In genomic region chr19:49889687-49890348, GRCh38 we compare ENCODE assay signal across 8 cellular contexts. TPM values are rescaled to one million over a fixed set of nuclear protein-coding genes. Genes with fewer than 3 reads are reported as not detected.
DNase-seq lines count a peak whose midpoint lies in the region; ATAC-seq, FAIRE-seq and TF ChIP-seq lines count a peak whose summit lies in the region.

No MANE protein-coding gene starts in this region.

- H2AFZ ChIP-seq in keratinocyte (ENCODE audit: control insufficient read depth, low read length): peak overlapping the region; percentile 58

- H3K9me3 ChIP-seq in keratinocyte (ENCODE audit: control insufficient read depth, low read depth, low read length): no peaks in the 10 kb centered on the region

- DNase-seq in NCI-H1105 treated with DMSO at 0.1 percent for 48 hours (lab: John Stamatoyannopoulos, UW) (peak; percentile 53), NCI-H1105 (lab: John Stamatoyannopoulos, UW) (no peak), cardiac fibroblast (ENCODE audit: low read depth in 2 of 2) (peak; percentile 75 to 78), keratinocyte (ENCODE audit: low read depth, low spot score) (no peak), OCI-M2 (lab: John Stamatoyannopoulos, UW; ENCODE audit: unreplicated experiment) (no peak)
- peak; percentile 58 to 69 for DNase-seq in stimulated activated CD4-positive, alpha-beta T cell treated with anti-CD3 and anti-CD28 coated beads, Interleukin-1b, Interleukin-23, amount 100 ng/mL, for 4 hours (ENCODE audit: low read depth in 2 of 2)

- H3K36me3 ChIP-seq in keratinocyte (ENCODE audit: control insufficient read depth in 2 of 2, extremely low read depth in 1 of 2, insufficient read depth in 2 of 2, low read length in 2 of 2): peaks cover 0 to 2% of the 10 kb centered on the region in 2 experiments

- no peaks in the 10 kb centered on the region for H4K20me1 ChIP-seq in keratinocyte (ENCODE audit: control insufficient read depth, extremely low read depth, insufficient read depth, low read length)

- peak overlapping the region; percentile 58 for H3K4me2 ChIP-seq in keratinocyte (ENCODE audit: control insufficient read depth, extremely low read depth, insufficient read depth, low read depth, low read length)

- no peaks in the 10 kb centered on the region for H3K79me2 ChIP-seq in keratinocyte (ENCODE audit: control insufficient read depth, insufficient read depth, low read length)

- peak; percentile 71 for TF ChIP-seq CTCF in VCaP (conservative IDR thresholded peaks at IDR 0.05)
- TF ChIP-seq CTCF in cardiac fibroblast (IDR thresholded peaks at IDR 0.05; ENCODE audit: low read depth, low read length): peak; percentile 59
- peak; percentile 65 to 88 (median 87) for TF ChIP-seq CTCF in keratinocyte (optimal IDR thresholded peaks at IDR 0.05 in 1 of 3, IDR thresholded peaks at IDR 0.05 in 1 of 3, conservative IDR thresholded peaks at IDR 0.05 in 1 of 3; ENCODE audit: extremely low read depth in 1 of 3, insufficient read depth in 2 of 3, low read length in 3 of 3)

- dilution Hi-C loops in keratinocyte (cut with MboI; ENCODE audit: extremely low pct_ligation_motif_present, low sequenced_read_pairs): no loop called here

- H3K4me3 ChIP-seq in cardiac fibroblast (replicated peaks in 1 of 2; ENCODE audit: low read depth in 2 of 2, low read length in 2 of 2) (peak overlapping the region in 1 of 2 donors; percentile 17), keratinocyte (ENCODE audit: control insufficient read depth in 2 of 3, extremely low read depth in 1 of 3, insufficient read depth in 2 of 3, low read depth in 1 of 3, low read length in 3 of 3) (peak overlapping the region in 1 of 3 experiments; percentile 12)

- no peak overlapping the region for H3K27ac ChIP-seq in VCaP
- no peak overlapping the region for H3K27ac ChIP-seq in keratinocyte (ENCODE audit: control insufficient read depth, insufficient read depth, low read length)

- peaks cover 3% of the 10 kb centered on the region for H3K4me1 ChIP-seq in keratinocyte (ENCODE audit: control insufficient read depth, extremely low read depth, insufficient read depth, low read length)

- H3K9ac ChIP-seq in keratinocyte (ENCODE audit: control insufficient read depth, extremely low read depth, insufficient read depth, low read length): no peak overlapping the region

- H3K9me1 ChIP-seq in keratinocyte (ENCODE audit: control insufficient read depth, extremely low read depth, insufficient read depth, low read length): no peaks in the 10 kb centered on the region

- no peak for FAIRE-seq in keratinocyte (lab: Jason Lieb, UNC)

- H3K27me3 ChIP-seq in keratinocyte (ENCODE audit: control insufficient read depth, extremely low read depth, insufficient read depth, low read length): peaks cover 7% of the 10 kb centered on the region

- no peak for ATAC-seq in HG02938 (IDR thresholded peaks at IDR 0.05; ENCODE audit: unreplicated experiment)

RNA-seq across cellular contexts. Expression of gene IL4I1, which starts 6.9 kb away (rescaled TPM):
- 0.09 to 0.22 TPM (median 0.13 TPM) in 3 replicates for polyA plus RNA-seq in keratinocyte
- not detected for polyA plus RNA-seq in keratinocyte (2011; ENCODE audit: low read depth)
- not detected in 2 replicates for polyA plus RNA-seq in keratinocyte (2011; cell fraction: cytosol; rRNA removed)
- polyA plus RNA-seq in keratinocyte (2011; cell fraction: nucleus; rRNA removed): not detected in 2 replicates
- polyA plus RNA-seq in keratinocyte (2012; ENCODE audit: low replicate concordance): 0.31 TPM in 1 of 2 replicates, not detected in the other
- not detected in 3 replicates for polyA minus RNA-seq in keratinocyte
- polyA minus RNA-seq in keratinocyte (2011; cell fraction: cytosol; rRNA and poly(A)+ RNA removed): not detected
- polyA minus RNA-seq in keratinocyte (2011; cell fraction: nucleus; rRNA and poly(A)+ RNA removed): not detected in 2 replicates

RNA-seq across cellular contexts. Expression of gene TBC1D17, which starts 12.3 kb away (rescaled TPM):
- polyA plus RNA-seq in keratinocyte: 9.0 to 25.6 TPM (median 9.4 TPM) in 3 replicates
- polyA plus RNA-seq in keratinocyte (2011; ENCODE audit: low read depth): 5.1 TPM
- 15.5 and 20.2 TPM in 2 replicates for polyA plus RNA-seq in keratinocyte (2011; cell fraction: cytosol; rRNA removed)
- polyA plus RNA-seq in keratinocyte (2011; cell fraction: nucleus; rRNA removed): 19.6 and 29.7 TPM in 2 replicates
- 22.6 and 24.6 TPM in 2 replicates for polyA plus RNA-seq in keratinocyte (2012; ENCODE audit: low replicate concordance)
- 9.2 to 31.4 TPM (median 11.6 TPM) in 3 replicates for polyA minus RNA-seq in keratinocyte
- polyA minus RNA-seq in keratinocyte (2011; cell fraction: cytosol; rRNA and poly(A)+ RNA removed): 19.8 TPM
- polyA minus RNA-seq in keratinocyte (2011; cell fraction: nucleus; rRNA and poly(A)+ RNA removed): 12.9 and 17.7 TPM in 2 replicates

RNA-seq across cellular contexts. Expression of gene AKT1S1, which starts 12.7 kb away (rescaled TPM):
- 27.2 to 43.8 TPM (median 28.8 TPM) in 3 replicates for polyA plus RNA-seq in keratinocyte
- polyA plus RNA-seq in keratinocyte (2011; ENCODE audit: low read depth): 12.1 TPM
- polyA plus RNA-seq in keratinocyte (2011; cell fraction: cytosol; rRNA removed): 35.0 and 54.7 TPM in 2 replicates
- polyA plus RNA-seq in keratinocyte (2011; cell fraction: nucleus; rRNA removed): 35.4 and 46.8 TPM in 2 replicates
- 31.8 and 54.4 TPM in 2 replicates for polyA plus RNA-seq in keratinocyte (2012; ENCODE audit: low replicate concordance)
- 15.9 to 41.5 TPM (median 21.8 TPM) in 3 replicates for polyA minus RNA-seq in keratinocyte
- 43.9 TPM for polyA minus RNA-seq in keratinocyte (2011; cell fraction: cytosol; rRNA and poly(A)+ RNA removed)
- polyA minus RNA-seq in keratinocyte (2011; cell fraction: nucleus; rRNA and poly(A)+ RNA removed): 12.0 and 15.3 TPM in 2 replicates

RNA-seq across cellular contexts. Expression of gene PNKP, which starts 22.4 kb away (rescaled TPM):
- 19.3 to 26.4 TPM (median 19.6 TPM) in 3 replicates for polyA plus RNA-seq in keratinocyte
- 12.0 TPM for polyA plus RNA-seq in keratinocyte (2011; ENCODE audit: low read depth)
- polyA plus RNA-seq in keratinocyte (2011; cell fraction: cytosol; rRNA removed): 6.5 and 15.1 TPM in 2 replicates
- polyA plus RNA-seq in keratinocyte (2011; cell fraction: nucleus; rRNA removed): 58.6 and 72.5 TPM in 2 replicates
- 20.7 and 36.0 TPM in 2 replicates for polyA plus RNA-seq in keratinocyte (2012; ENCODE audit: low replicate concordance)
- 12.3 to 38.4 TPM (median 17.5 TPM) in 3 replicates for polyA minus RNA-seq in keratinocyte
- polyA minus RNA-seq in keratinocyte (2011; cell fraction: cytosol; rRNA and poly(A)+ RNA removed): 22.1 TPM
- 29.1 and 33.6 TPM in 2 replicates for polyA minus RNA-seq in keratinocyte (2011; cell fraction: nucleus; rRNA and poly(A)+ RNA removed)

RNA-seq across cellular contexts. Expression of gene PTOV1, which starts 38.9 kb away (rescaled TPM):
- polyA plus RNA-seq in keratinocyte: 22.9 to 49.0 TPM (median 32.1 TPM) in 3 replicates
- polyA plus RNA-seq in keratinocyte (2011; ENCODE audit: low read depth): 54.8 TPM
- 22.2 and 39.2 TPM in 2 replicates for polyA plus RNA-seq in keratinocyte (2011; cell fraction: cytosol; rRNA removed)
- 59.3 and 74.1 TPM in 2 replicates for polyA plus RNA-seq in keratinocyte (2011; cell fraction: nucleus; rRNA removed)
- polyA plus RNA-seq in keratinocyte (2012; ENCODE audit: low replicate concordance): 74.8 and 79.1 TPM in 2 replicates
- polyA minus RNA-seq in keratinocyte: 39.9 to 100 TPM (median 40.4 TPM) in 3 replicates
- polyA minus RNA-seq in keratinocyte (2011; cell fraction: cytosol; rRNA and poly(A)+ RNA removed): 84.6 TPM
- polyA minus RNA-seq in keratinocyte (2011; cell fraction: nucleus; rRNA and poly(A)+ RNA removed): 26.4 and 29.0 TPM in 2 replicates

Comparison
In these comparisons a context has a peak if more than half of its experiments do, and no peak if none do; other contexts are left out.
1. DNase-seq: peak in NCI-H1105 treated with DMSO at 0.1 percent for 48 hours (single experiment), cardiac fibroblast (2 of 2) and stimulated activated CD4-positive, alpha-beta T cell treated with anti-CD3 and anti-CD28 coated beads, Interleukin-1b, Interleukin-23, amount 100 ng/mL, for 4 hours (2 of 2); none in NCI-H1105 (single experiment), keratinocyte (single experiment) and OCI-M2 (single experiment).
2. Peak in every context shown above with its lines, with median percentiles within 50 percentile points of each other: CTCF ChIP-seq.